14 cellular contexts compared by ENCODE assay signal in the genomic region with DNA sequence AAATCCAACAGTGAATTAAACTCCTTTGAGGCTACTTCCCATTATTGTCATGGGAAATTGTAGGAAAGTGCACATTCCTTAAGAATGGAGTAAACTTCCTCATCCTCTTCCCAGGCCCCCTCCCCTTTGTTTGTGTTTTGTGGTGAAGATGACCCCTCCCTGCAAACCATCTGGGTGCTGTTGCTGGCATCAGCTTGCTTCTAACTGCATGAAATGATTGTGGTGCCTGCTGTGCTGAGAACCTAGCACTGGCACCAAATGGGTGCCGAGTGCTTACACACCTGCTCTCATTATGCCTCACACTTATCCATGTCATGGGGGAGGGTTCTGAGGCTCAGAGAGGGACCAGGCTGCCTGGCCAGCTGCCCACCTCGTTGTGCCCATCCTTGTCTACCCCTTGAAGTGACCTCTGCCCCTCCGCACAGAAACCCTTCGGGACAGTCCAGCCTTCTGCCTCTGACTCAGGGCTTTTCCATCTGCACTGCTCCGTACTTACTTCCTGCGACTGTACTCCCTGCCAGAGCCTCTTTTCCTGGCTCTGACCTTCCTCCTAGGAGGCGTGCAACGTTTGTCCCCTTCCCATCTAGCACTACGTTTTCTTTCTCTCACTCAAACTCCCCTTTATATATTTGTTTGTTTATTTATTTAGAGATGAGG. TPM values are rescaled to one million over a fixed set of nuclear protein-coding genes. Genes with fewer than 3 reads are reported as not detected.
DNase-seq lines count a peak whose midpoint lies in the region; ATAC-seq, FAIRE-seq and TF ChIP-seq lines count a peak whose summit lies in the region.
"Had no signal": no experiment of that assay in that cellular context is flagged by ENCODE, and none has a peak within 500 bp of the region (broad histone marks: within the 10 kb centered on the region; RNA-seq: fewer than 3 reads in every experiment).

No MANE protein-coding gene starts in this region.

- H3K4me3 ChIP-seq in heart right ventricle (peak overlapping the region in 1 of 10 donors; percentile 10), endothelial cell of umbilical vein (replicated peaks in 1 of 3; ENCODE audit: insufficient read depth in 1 of 3, low read depth in 1 of 3, low read length in 3 of 3) (no peak overlapping the region)

- H3K4me3 Mint-ChIP-seq in stimulated activated effector memory CD8-positive, alpha-beta T cell treated with anti-CD3 and anti-CD28 coated beads, Interleukin-12 subunit alpha, Interleukin-12 subunit beta, amount 100 ng/mL, for 72 hours = no peak overlapping the region
- H3K4me3 Mint-ChIP-seq in mesothelial cell of epicardium = no peak overlapping the region
- H3K4me3 Mint-ChIP-seq: activated T-cell treated with anti-CD3 and anti-CD28 coated beads, Interleukin-2, amount 50 U/mL, for 24 hours had no signal

- TF ChIP-seq POLR2A in endothelial cell of umbilical vein (IDR thresholded peaks at IDR 0.05; ENCODE audit: low read depth, low read length) = no peak

- POLR2A ChIA-PET in endothelial cell of umbilical vein (lab: Charles Lee) = interaction anchor here (0.5 to 1.7 kb wide), 3 partner anchors 12 to 88 kb away, joined by 3 to 8 read pairs (median 3); no protein-coding TSS in a partner anchor

- H3K36me3 ChIP-seq in heart right ventricle = peaks cover 0 to 60% (median 33%) of the 10 kb centered on the region in 9 donors
- H3K36me3 ChIP-seq in endothelial cell of umbilical vein (ENCODE audit: control insufficient read depth in 2 of 2, extremely low read depth in 1 of 2, insufficient read depth in 2 of 2, low read length in 2 of 2) = peaks cover 10 to 25% of the 10 kb centered on the region in 2 experiments

- CTCF ChIA-PET in endothelial cell of umbilical vein (lab: Charles Lee) = interaction anchor here (1.5 to 2.5 kb wide), 4 partner anchors 12 to 45 kb away, joined by 4 to 17 read pairs (median 8); no protein-coding TSS in a partner anchor

- H3K36me3 Mint-ChIP-seq in stimulated activated effector memory CD8-positive, alpha-beta T cell treated with anti-CD3 and anti-CD28 coated beads, Interleukin-12 subunit alpha, Interleukin-12 subunit beta, amount 100 ng/mL, for 72 hours = peaks cover 70% of the 10 kb centered on the region
- H3K36me3 Mint-ChIP-seq in mesothelial cell of epicardium = peaks cover 19% of the 10 kb centered on the region

- peak overlapping the region; percentile 81 for H3K27ac Mint-ChIP-seq in stimulated activated effector memory CD8-positive, alpha-beta T cell treated with anti-CD3 and anti-CD28 coated beads, Interleukin-12 subunit alpha, Interleukin-12 subunit beta, amount 100 ng/mL, for 72 hours
- H3K27ac Mint-ChIP-seq in mesothelial cell of epicardium = no peak overlapping the region

- peaks cover 29% of the 10 kb centered on the region for H3K4me1 Mint-ChIP-seq in stimulated activated effector memory CD8-positive, alpha-beta T cell treated with anti-CD3 and anti-CD28 coated beads, Interleukin-12 subunit alpha, Interleukin-12 subunit beta, amount 100 ng/mL, for 72 hours
- H3K4me1 Mint-ChIP-seq in mesothelial cell of epicardium = peaks cover 28% of the 10 kb centered on the region

- H3K9me3 Mint-ChIP-seq in stimulated activated effector memory CD8-positive, alpha-beta T cell treated with anti-CD3 and anti-CD28 coated beads, Interleukin-12 subunit alpha, Interleukin-12 subunit beta, amount 100 ng/mL, for 72 hours = no peaks in the 10 kb centered on the region
- no peaks in the 10 kb centered on the region for H3K9me3 Mint-ChIP-seq in mesothelial cell of epicardium
- H3K9me3 Mint-ChIP-seq: activated T-cell treated with anti-CD3 and anti-CD28 coated beads, Interleukin-2, amount 50 U/mL, for 24 hours had no signal

- DNase-seq in heart right ventricle = no peak
- DNase-seq in Right ventricle myocardium inferior (ENCODE audit: missing footprints) = no peak
- DNase-seq in NCI-H345 (lab: John Stamatoyannopoulos, UW) = peak; percentile 80
- peak; percentile 71 for DNase-seq in endothelial cell of umbilical vein (ENCODE audit: low read depth, low spot score)
- DNase-seq in stimulated activated effector memory CD8-positive, alpha-beta T cell treated with anti-CD3 and anti-CD28 coated beads, Interleukin-12 subunit alpha, Interleukin-12 subunit beta, amount 100 ng/mL, for 72 hours (ENCODE audit: low spot score in 2 of 2) = no peak
- DNase-seq in DMS 273 (lab: John Stamatoyannopoulos, UW; ENCODE audit: unreplicated experiment) = no peak
- DNase-seq in activated effector memory CD4-positive, alpha-beta T cell treated with Interleukin-2 at 50 U/mL for 16 hours = no peak
- no peak for DNase-seq in mesothelial cell of epicardium (ENCODE audit: low spot score in 2 of 2, unreplicated experiment in 2 of 2)
- DNase-seq: activated T-cell treated with anti-CD3 and anti-CD28 coated beads, Interleukin-2, amount 50 U/mL, for 24 hours; anterior cingulate cortex; effector CD8-positive, alpha-beta T cell; NCI-H1048; SW 1271 had no signal

- 53 to 58% methylated on average over 9 of the region's 9 CpGs for WGBS in heart right ventricle, 2 donors

- no peaks in the 10 kb centered on the region for H3K27me3 Mint-ChIP-seq in mesothelial cell of epicardium (ENCODE audit: low read depth)
- H3K27me3 Mint-ChIP-seq: activated T-cell treated with anti-CD3 and anti-CD28 coated beads, Interleukin-2, amount 50 U/mL, for 24 hours had no signal

- no TSS peak for BruUV-seq in endothelial cell of umbilical vein (replicated peaks; lab: Mats Ljungman, UMichigan)

- peak overlapping the region; percentile 40 for H3K9ac ChIP-seq in endothelial cell of umbilical vein (replicated peaks; ENCODE audit: extremely low read depth, insufficient read depth, low read length)

- FAIRE-seq in endothelial cell of umbilical vein (lab: Jason Lieb, UNC) = peak; percentile 94

- intact Hi-C loops in heart right ventricle (cut with DNase I) = no loop called here
- intact Hi-C loops in Right ventricle myocardium inferior (cut with DNase I) = no loop called here
- intact Hi-C loops in endothelial cell of umbilical vein (cut with micrococcal nuclease) = loop anchor here (1.0 to 2.0 kb wide), 4 partner anchors 10 to 29 kb away; no protein-coding TSS in a partner anchor

- peak overlapping the region; percentile 18 for H3K4me2 ChIP-seq in endothelial cell of umbilical vein (ENCODE audit: insufficient read depth, low read length)

- peaks cover 53% of the 10 kb centered on the region for H3K79me2 ChIP-seq in endothelial cell of umbilical vein (ENCODE audit: control insufficient read depth, insufficient read depth, low read length)

- peaks cover 25 to 76% (median 54%) of the 10 kb centered on the region in 9 donors for H3K4me1 ChIP-seq in heart right ventricle
- peaks cover 48% of the 10 kb centered on the region for H3K4me1 ChIP-seq in endothelial cell of umbilical vein (ENCODE audit: control insufficient read depth, extremely low read depth, insufficient read depth, low read length)

- no peaks in the 10 kb centered on the region for H3K9me1 ChIP-seq in endothelial cell of umbilical vein (replicated peaks; ENCODE audit: control insufficient read depth, extremely low read depth, insufficient read depth, low read length)

- H3K27ac ChIP-seq in heart right ventricle (peak overlapping the region in 9 of 10 donors; percentile 46 to 85 (median 66)), endothelial cell of umbilical vein (ENCODE audit: insufficient read depth, low read depth, low read length) (peak overlapping the region; percentile 85)

- no peaks in the 10 kb centered on the region for H4K20me1 ChIP-seq in endothelial cell of umbilical vein (replicated peaks; ENCODE audit: control insufficient read depth, extremely low read depth, insufficient read depth, low read length)

- no peak overlapping the region for H2AFZ ChIP-seq in endothelial cell of umbilical vein (ENCODE audit: low read depth, low read length)

- H3K27me3 ChIP-seq in heart right ventricle (no peaks in the 10 kb centered on the region), endothelial cell of umbilical vein (ENCODE audit: control insufficient read depth in 2 of 2, insufficient read depth in 2 of 2, low read length in 2 of 2) (no peaks in the 10 kb centered on the region)

- dilution Hi-C loops in endothelial cell of umbilical vein (cut with MboI; ENCODE audit: extremely low pct_ligation_motif_present, low sequenced_read_pairs) = no loop called here

- no peak for TF ChIP-seq CTCF in heart right ventricle (IDR thresholded peaks at IDR 0.05)
- no peak for TF ChIP-seq CTCF in endothelial cell of umbilical vein (IDR thresholded peaks at IDR 0.05; ENCODE audit: extremely low read depth in 1 of 2, insufficient read depth in 1 of 2, low read depth in 1 of 2, low read length in 2 of 2)
- no peak for TF ChIP-seq CTCF in mesothelial cell of epicardium (IDR thresholded peaks at IDR 0.05; ENCODE audit: unreplicated experiment)

- ATAC-seq in heart right ventricle = peak in 7 of 8 donors; percentile 29 to 66 (median 58)
- no peak for ATAC-seq in Right ventricle myocardium inferior
- ATAC-seq in stimulated activated effector memory CD8-positive, alpha-beta T cell treated with anti-CD3 and anti-CD28 coated beads, Interleukin-12 subunit alpha, Interleukin-12 subunit beta, amount 100 ng/mL, for 72 hours = no peak
- ATAC-seq: HCT116 had no signal

- H3K9me3 ChIP-seq in heart right ventricle = no peaks in the 10 kb centered on the region
- H3K9me3 ChIP-seq in endothelial cell of umbilical vein (replicated peaks; ENCODE audit: control insufficient read depth, insufficient read depth, low read length) = no peaks in the 10 kb centered on the region

TF ChIP-seq in endothelial cell of umbilical vein, 7 proteins besides CTCF, POLR2A, EP300 and RAD21 (continues in another document):
- TF ChIP-seq GATA2 (IDR thresholded peaks at IDR 0.05; ENCODE audit: insufficient read depth, insufficient read length, low read depth, low read length) (no peak), EZH2 (IDR thresholded peaks at IDR 0.05; ENCODE audit: borderline replicate concordance, low read depth, low read length, severe bottlenecking) (no peak), POLR2AphosphoS5 (IDR thresholded peaks at IDR 0.05; ENCODE audit: insufficient read depth, low read depth, low read length) (peak; percentile 64), MYC (IDR thresholded peaks at IDR 0.05; ENCODE audit: low read depth, low read length) (no peak)

RNA-seq across cellular contexts. Expression of a gene that starts 30.6 kb away (rescaled TPM):
- total RNA-seq in heart right ventricle = 100 to 1,000 TPM in 1 of 10 donors, 10 to 100 TPM in 9; 65.6 to 104 (median 77.6) TPM
- 100 to 1,000 TPM in 1 of 2 donors, 10 to 100 TPM in 1; 62.4 to 107 TPM for polyA plus RNA-seq in heart right ventricle
- 85.4 TPM for total RNA-seq in Right ventricle myocardium inferior
- total RNA-seq in endothelial cell of umbilical vein = 316 and 420 TPM in 2 replicates
- polyA plus RNA-seq in endothelial cell of umbilical vein = 82.0 and 110 TPM in 2 replicates
- 160 and 168 TPM in 2 replicates for polyA plus RNA-seq in endothelial cell of umbilical vein (2011; cell fraction: cytosol; rRNA removed)
- 332 and 370 TPM in 2 replicates for polyA plus RNA-seq in endothelial cell of umbilical vein (2011; cell fraction: nucleus; rRNA removed)
- 262 and 405 TPM in 2 replicates for polyA plus RNA-seq in endothelial cell of umbilical vein (2012)
- 205 and 211 TPM in 2 replicates for polyA minus RNA-seq in endothelial cell of umbilical vein
- 44.4 TPM for polyA minus RNA-seq in endothelial cell of umbilical vein (2011; cell fraction: cytosol; rRNA and poly(A)+ RNA removed)
- polyA minus RNA-seq in endothelial cell of umbilical vein (2011; cell fraction: nucleus; rRNA and poly(A)+ RNA removed) = 100 and 114 TPM in 2 replicates
- 136 to 151 TPM (median 146 TPM) in 3 replicates for total RNA-seq in mesothelial cell of epicardium

Comparison
In these comparisons a context has a peak if more than half of its experiments do, and no peak if none do; other contexts are left out.
1. ATAC-seq: peak in heart right ventricle (7 of 8); none in Right ventricle myocardium inferior (single experiment) and stimulated activated effector memory CD8-positive, alpha-beta T cell treated with anti-CD3 and anti-CD28 coated beads, Interleukin-12 subunit alpha, Interleukin-12 subunit beta, amount 100 ng/mL, for 72 hours (single experiment).
2. DNase-seq: peak in NCI-H345 (single experiment) and endothelial cell of umbilical vein (single experiment); none in heart right ventricle (0 of 2), Right ventricle myocardium inferior (single experiment), stimulated activated effector memory CD8-positive, alpha-beta T cell treated with anti-CD3 and anti-CD28 coated beads, Interleukin-12 subunit alpha, Interleukin-12 subunit beta, amount 100 ng/mL, for 72 hours (0 of 2), DMS 273 (single experiment), activated effector memory CD4-positive, alpha-beta T cell treated with Interleukin-2 at 50 U/mL for 16 hours (single experiment) and mesothelial cell of epicardium (0 of 2).